In the genomic region with DNA sequence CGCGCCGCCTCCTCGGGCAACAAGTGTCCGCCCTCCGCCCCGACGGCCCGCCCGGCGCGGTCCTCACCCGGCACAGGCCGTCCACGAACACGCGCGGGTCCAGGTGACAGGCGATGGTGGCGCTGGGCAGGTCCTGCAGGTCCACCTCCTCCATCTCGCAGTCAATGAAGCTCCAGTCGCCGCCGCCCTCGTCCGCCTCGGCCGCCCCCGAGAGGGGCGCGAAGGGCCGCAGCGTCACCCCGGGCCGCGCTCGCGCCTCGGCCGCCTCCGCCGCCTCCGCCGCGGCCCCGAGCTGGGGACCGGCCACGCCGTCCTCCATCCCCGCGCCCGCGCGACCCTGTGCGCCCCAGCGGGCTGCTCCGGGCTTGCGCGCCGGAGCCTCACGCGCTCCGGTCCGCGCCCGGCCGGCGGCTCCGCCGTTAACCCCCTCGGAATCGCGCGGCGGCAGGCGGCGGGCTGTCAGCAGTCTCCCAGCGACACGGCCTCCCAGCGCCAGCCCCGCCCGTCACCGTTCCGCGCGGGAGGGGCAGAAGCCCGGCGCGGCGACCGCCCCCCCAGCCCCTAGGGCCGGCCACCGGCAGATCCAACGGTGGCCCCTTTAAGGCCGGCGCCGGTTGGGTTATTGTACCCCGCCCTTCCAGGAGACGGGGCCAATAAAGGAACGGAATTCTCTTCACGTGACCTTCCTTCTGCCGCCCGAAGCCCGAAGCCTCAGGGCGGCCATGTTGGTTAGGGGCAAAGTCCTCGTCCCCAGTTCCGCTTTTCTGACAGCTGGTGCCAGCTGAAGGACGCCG, we compare ENCODE assay signal across 8 cellular contexts. TPM values are rescaled to one million over a fixed set of nuclear protein-coding genes. Genes with fewer than 3 reads are reported as not detected.
DNase-seq lines count a peak whose midpoint lies in the region; ATAC-seq and TF ChIP-seq lines count a peak whose summit lies in the region.

Gene RCAN1 (minus strand): TSS at position 421 of the 794 bp plus-strand sequence. CDS start 102 bp downstream, at position 319.

- H3K4me1 Mint-ChIP-seq in activated T-helper 2 cell treated with anti-CD3 and anti-CD28 coated beads, Interferon-gamma antibody, Interleukin-2, Interleukin-4, amounts not matched to agents 10 μg/mL and 5 μg/mL and 100 μg/mL, durations not matched to agents 14 hours and 24 hours and 36 hours (ENCODE audit: low read depth): peaks cover 17% of the 10 kb centered on the region
- peaks cover 15 to 25% (median 20%) of the 10 kb centered on the region in 7 donors for H3K4me1 Mint-ChIP-seq in naive thymus-derived CD4-positive, alpha-beta T cell
- H3K4me1 Mint-ChIP-seq in stimulated activated memory B cell treated with anti-CD40 and anti-IgM and Interleukin-4, amounts not matched to agents 10 μg/mL and 1 μg/mL and 100 μg/mL, for 72 hours: peaks cover 28% of the 10 kb centered on the region

- H3K27me3 ChIP-seq in fibroblast of lung (ENCODE audit: control insufficient read depth, insufficient read depth, low read length): peaks cover 3% of the 10 kb centered on the region
- no peaks in the 10 kb centered on the region for H3K27me3 ChIP-seq in naive thymus-derived CD4-positive, alpha-beta T cell (ENCODE audit: control insufficient read depth in 2 of 2, insufficient read depth in 2 of 2, low read length in 2 of 2)

- H3K4me2 ChIP-seq in fibroblast of lung (ENCODE audit: extremely low read depth, insufficient read depth, low read length): peak within 1 kb of the TSS; percentile 79

- no peaks in the 10 kb centered on the region for H3K36me3 ChIP-seq in fibroblast of lung (ENCODE audit: control insufficient read depth, insufficient read depth, low read length)
- no peaks in the 10 kb centered on the region for H3K36me3 ChIP-seq in naive thymus-derived CD4-positive, alpha-beta T cell (ENCODE audit: control insufficient read depth in 2 of 3, insufficient read depth in 3 of 3, low read length in 3 of 3)

- no peaks in the 10 kb centered on the region for H3K9me3 ChIP-seq in fibroblast of lung (ENCODE audit: control insufficient read depth, insufficient read depth, low read depth, low read length)
- no peaks in the 10 kb centered on the region for H3K9me3 ChIP-seq in naive thymus-derived CD4-positive, alpha-beta T cell (ENCODE audit: control insufficient read depth in 2 of 3, low read length in 3 of 3)

- H3K27me3 Mint-ChIP-seq in activated T-helper 2 cell treated with anti-CD3 and anti-CD28 coated beads, Interferon-gamma antibody, Interleukin-2, Interleukin-4, amounts not matched to agents 10 μg/mL and 5 μg/mL and 100 μg/mL, durations not matched to agents 14 hours and 24 hours and 36 hours (ENCODE audit: low read depth): peaks cover 19% of the 10 kb centered on the region
- peaks cover 0 to 32% (median 0%) of the 10 kb centered on the region in 5 donors for H3K27me3 Mint-ChIP-seq in naive thymus-derived CD4-positive, alpha-beta T cell
- H3K27me3 Mint-ChIP-seq in stimulated activated memory B cell treated with anti-CD40 and anti-IgM and Interleukin-4, amounts not matched to agents 10 μg/mL and 1 μg/mL and 100 μg/mL, for 72 hours: no peaks in the 10 kb centered on the region

- H3K4me3 ChIP-seq in fibroblast of lung (replicated peaks in 1 of 4; ENCODE audit: control extremely low read depth in 1 of 4, insufficient read depth in 1 of 4, low read depth in 3 of 4, low read length in 4 of 4): peak within 1 kb of the TSS; percentile 72 to 84 (median 80)
- H3K4me3 ChIP-seq in naive thymus-derived CD4-positive, alpha-beta T cell (ENCODE audit: low read length): peak within 1 kb of the TSS; percentile 67

- intact Hi-C loops in activated T-helper 2 cell treated with anti-CD3 and anti-CD28 coated beads, Interferon-gamma antibody, Interleukin-2, Interleukin-4, amounts not matched to agents 10 μg/mL and 5 μg/mL and 100 μg/mL, durations not matched to agents 14 hours and 24 hours and 36 hours (cut with micrococcal nuclease): loop anchor here (2.0 to 10.0 kb wide), 2 partner anchors 700 to 970 kb away; partner anchors contain the start of genes ATP5PO, CRYZL1 and ITSN1
- intact Hi-C loops in naive thymus-derived CD4-positive, alpha-beta T cell (cut with micrococcal nuclease): loop anchor here (1.0 to 10.0 kb wide), 8 partner anchors 432 to 2000 kb away; partner anchors contain the start of genes ATP5PO (in 2 of the 2), CFAP298 (in 1 of the 2), CHAF1B (in 1 of the 2) and CRYZL1 (in 1 of the 2)

- H3K79me2 ChIP-seq in fibroblast of lung (ENCODE audit: control insufficient read depth, insufficient read depth, low read length): no peaks in the 10 kb centered on the region

- peak within 1 kb of the TSS; percentile 13 for H3K27ac Mint-ChIP-seq in activated T-helper 2 cell treated with anti-CD3 and anti-CD28 coated beads, Interferon-gamma antibody, Interleukin-2, Interleukin-4, amounts not matched to agents 10 μg/mL and 5 μg/mL and 100 μg/mL, durations not matched to agents 14 hours and 24 hours and 36 hours
- H3K27ac Mint-ChIP-seq in naive thymus-derived CD4-positive, alpha-beta T cell: peak within 1 kb of the TSS; percentile 82 to 95 (median 83)
- peak within 1 kb of the TSS; percentile 84 for H3K27ac Mint-ChIP-seq in stimulated activated memory B cell treated with anti-CD40 and anti-IgM and Interleukin-4, amounts not matched to agents 10 μg/mL and 1 μg/mL and 100 μg/mL, for 72 hours

- POLR2A ChIA-PET in RWPE1 (lab: Yijun Ruan, JAX; ENCODE audit: low non-redundant PET): no interaction called here
- POLR2A ChIA-PET in naive thymus-derived CD4-positive, alpha-beta T cell (lab: Charles Lee): no interaction called here

- H4K20me1 ChIP-seq in fibroblast of lung (ENCODE audit: control insufficient read depth, extremely low read depth, insufficient read depth, low read length): no peaks in the 10 kb centered on the region

- CTCF ChIA-PET in RWPE1 (lab: Yijun Ruan, JAX): interaction anchor here (1.7 kb wide), 1 partner anchor 16 kb away, joined by 6 read pairs; no protein-coding TSS in a partner anchor
- CTCF ChIA-PET in naive thymus-derived CD4-positive, alpha-beta T cell (lab: Charles Lee): no interaction called here

- H3K4me1 ChIP-seq in fibroblast of lung (ENCODE audit: control insufficient read depth, extremely low read depth, insufficient read depth, low read length): no peaks in the 10 kb centered on the region
- H3K4me1 ChIP-seq in naive thymus-derived CD4-positive, alpha-beta T cell (ENCODE audit: control insufficient read depth in 2 of 2, insufficient read depth in 2 of 2, low read length in 2 of 2): peaks cover 4 to 12% of the 10 kb centered on the region in 2 donors

- peak; percentile 94 for DNase-seq in EH (ENCODE audit: low read depth)
- DNase-seq in GOT3 (lab: John Stamatoyannopoulos, UW): peak; percentile 65
- DNase-seq in LHCN-M2 (ENCODE audit: low read depth): peak; percentile 88
- peak; percentile 92 for DNase-seq in RWPE1 (ENCODE audit: low spot score)
- DNase-seq in activated T-helper 2 cell treated with anti-CD3 and anti-CD28 coated beads, Interferon-gamma antibody, Interleukin-2, Interleukin-4, amounts not matched to agents 10 μg/mL and 5 μg/mL and 100 μg/mL, durations not matched to agents 14 hours and 24 hours and 36 hours (ENCODE audit: low spot score): peak; percentile 85
- DNase-seq in fibroblast of lung (ENCODE audit: low read depth in 2 of 2): peak; percentile 92 to 93
- DNase-seq in naive thymus-derived CD4-positive, alpha-beta T cell: peak; percentile 70 to 87 (median 85)

- H3K9ac ChIP-seq in fibroblast of lung (ENCODE audit: insufficient read depth, low read length): peak within 1 kb of the TSS; percentile 71

- H3K36me3 Mint-ChIP-seq in activated T-helper 2 cell treated with anti-CD3 and anti-CD28 coated beads, Interferon-gamma antibody, Interleukin-2, Interleukin-4, amounts not matched to agents 10 μg/mL and 5 μg/mL and 100 μg/mL, durations not matched to agents 14 hours and 24 hours and 36 hours (ENCODE audit: low read depth): no peaks in the 10 kb centered on the region
- H3K36me3 Mint-ChIP-seq in naive thymus-derived CD4-positive, alpha-beta T cell: no peaks in the 10 kb centered on the region
- no peaks in the 10 kb centered on the region for H3K36me3 Mint-ChIP-seq in stimulated activated memory B cell treated with anti-CD40 and anti-IgM and Interleukin-4, amounts not matched to agents 10 μg/mL and 1 μg/mL and 100 μg/mL, for 72 hours

- TF ChIP-seq CTCF in RWPE1 (conservative IDR thresholded peaks at IDR 0.05; ENCODE audit: low read depth) (no peak), fibroblast of lung (conservative IDR thresholded peaks at IDR 0.05 in 1 of 2, IDR thresholded peaks at IDR 0.05 in 1 of 2; ENCODE audit: low read depth in 1 of 2, low read length in 2 of 2) (no peak)

- peak within 1 kb of the TSS; percentile 72 for H3K27ac ChIP-seq in RWPE1
- H3K27ac ChIP-seq in fibroblast of lung (ENCODE audit: insufficient read depth, low read length): peak within 1 kb of the TSS; percentile 58
- peak within 1 kb of the TSS; percentile 57 for H3K27ac ChIP-seq in naive thymus-derived CD4-positive, alpha-beta T cell (ENCODE audit: low read depth, low read length)

- peak; percentile 99 for ATAC-seq in naive thymus-derived CD4-positive, alpha-beta T cell
- peak; percentile 98 for ATAC-seq in stimulated activated memory B cell treated with anti-CD40 and anti-IgM and Interleukin-4, amounts not matched to agents 10 μg/mL and 1 μg/mL and 100 μg/mL, for 72 hours

- peak within 1 kb of the TSS; percentile 93 for H2AFZ ChIP-seq in fibroblast of lung (ENCODE audit: low read length)

- H3K9me3 Mint-ChIP-seq in activated T-helper 2 cell treated with anti-CD3 and anti-CD28 coated beads, Interferon-gamma antibody, Interleukin-2, Interleukin-4, amounts not matched to agents 10 μg/mL and 5 μg/mL and 100 μg/mL, durations not matched to agents 14 hours and 24 hours and 36 hours: no peaks in the 10 kb centered on the region
- H3K9me3 Mint-ChIP-seq in naive thymus-derived CD4-positive, alpha-beta T cell: no peaks in the 10 kb centered on the region
- H3K9me3 Mint-ChIP-seq in stimulated activated memory B cell treated with anti-CD40 and anti-IgM and Interleukin-4, amounts not matched to agents 10 μg/mL and 1 μg/mL and 100 μg/mL, for 72 hours: no peaks in the 10 kb centered on the region

- H3K4me3 Mint-ChIP-seq in activated T-helper 2 cell treated with anti-CD3 and anti-CD28 coated beads, Interferon-gamma antibody, Interleukin-2, Interleukin-4, amounts not matched to agents 10 μg/mL and 5 μg/mL and 100 μg/mL, durations not matched to agents 14 hours and 24 hours and 36 hours (ENCODE audit: low read depth): peak within 1 kb of the TSS; percentile 85
- H3K4me3 Mint-ChIP-seq in naive thymus-derived CD4-positive, alpha-beta T cell: peak within 1 kb of the TSS; percentile 83 to 96 (median 93)
- H3K4me3 Mint-ChIP-seq in stimulated activated memory B cell treated with anti-CD40 and anti-IgM and Interleukin-4, amounts not matched to agents 10 μg/mL and 1 μg/mL and 100 μg/mL, for 72 hours: peak within 1 kb of the TSS; percentile 81

RNA-seq across cellular contexts. Expression of gene RCAN1, which starts in this region (rescaled TPM):
- 28.4 and 29.3 TPM in 2 replicates for total RNA-seq in LHCN-M2 (2014; rRNA removed)
- polyA plus RNA-seq in LHCN-M2 (2012): 25.9 TPM
- total RNA-seq in activated T-helper 2 cell treated with anti-CD3 and anti-CD28 coated beads, Interferon-gamma antibody, Interleukin-2, Interleukin-4, amounts not matched to agents 10 μg/mL and 5 μg/mL and 100 μg/mL, durations not matched to agents 14 hours and 24 hours and 36 hours: 21.1 and 21.8 TPM in 2 replicates
- 163 and 259 TPM in 2 replicates for total RNA-seq in fibroblast of lung
- 55.9 and 94.8 TPM in 2 replicates for polyA plus RNA-seq in fibroblast of lung
- 53.2 and 85.3 TPM in 2 replicates for polyA plus RNA-seq in fibroblast of lung (2012)
- polyA minus RNA-seq in fibroblast of lung (ENCODE audit: low replicate concordance): 17.3 and 22.0 TPM in 2 replicates
- total RNA-seq in naive thymus-derived CD4-positive, alpha-beta T cell: 1 to 10 TPM; 3.0 to 8.1 (median 4.9) TPM
- polyA plus RNA-seq in naive thymus-derived CD4-positive, alpha-beta T cell: 10 to 100 TPM; 12.6 to 15.3 TPM

Comparison
In these comparisons a context has a peak if more than half of its experiments do, and no peak if none do; other contexts are left out.
1. Peak in every context shown above with its lines: DNase-seq, ATAC-seq, H3K4me3 ChIP-seq and H3K27ac ChIP-seq.
2. H3K27ac Mint-ChIP-seq: peak in every context shown above with its lines; median percentile 84 in stimulated activated memory B cell treated with anti-CD40 and anti-IgM and Interleukin-4, amounts not matched to agents 10 μg/mL and 1 μg/mL and 100 μg/mL, for 72 hours; 83 in naive thymus-derived CD4-positive, alpha-beta T cell; 13 in activated T-helper 2 cell treated with anti-CD3 and anti-CD28 coated beads, Interferon-gamma antibody, Interleukin-2, Interleukin-4, amounts not matched to agents 10 μg/mL and 5 μg/mL and 100 μg/mL, durations not matched to agents 14 hours and 24 hours and 36 hours.